ENCODE assay signal across 1 cellular context in genomic region chr10:46555713-46556514, GRCh38.
TF ChIP-seq lines count a peak whose summit lies in the region.

No MANE protein-coding gene starts in this region.

TF ChIP-seq in K562, 482 proteins besides CTCF, POLR2A, EP300 and RAD21:
- TF ChIP-seq SMARCE1 (IDR thresholded peaks at IDR 0.05) = no peak
- no peak for TF ChIP-seq KDM2B (CRISPR knock-in tag; IDR thresholded peaks at IDR 0.05)
- no peak for TF ChIP-seq IRF1 (CRISPR knock-in tag; IDR thresholded peaks at IDR 0.05; ENCODE audit: borderline replicate concordance)
- TF ChIP-seq TFAP4 (CRISPR knock-in tag; IDR thresholded peaks at IDR 0.05; ENCODE audit: borderline replicate concordance) = no peak
- no peak for TF ChIP-seq MXD1 (CRISPR knock-in tag; IDR thresholded peaks at IDR 0.05; ENCODE audit: borderline replicate concordance, poor library complexity, severe bottlenecking)
- no peak for TF ChIP-seq ZNF124 (CRISPR knock-in tag; IDR thresholded peaks at IDR 0.05)
- no peak for TF ChIP-seq KLF10 (CRISPR knock-in tag; IDR thresholded peaks at IDR 0.05)
- TF ChIP-seq FOXM1 (IDR thresholded peaks at IDR 0.05; ENCODE audit: low read depth) = no peak
- no peak for TF ChIP-seq FOXM1 (CRISPR knock-in tag; IDR thresholded peaks at IDR 0.05; ENCODE audit: low read depth)
- TF ChIP-seq HMG20B (CRISPR knock-in tag; IDR thresholded peaks at IDR 0.05) = no peak
- TF ChIP-seq KLF13 (tag; IDR thresholded peaks at IDR 0.05; ENCODE audit: borderline replicate concordance, low read depth) = no peak
- TF ChIP-seq SMARCA4 (IDR thresholded peaks at IDR 0.05) = no peak
- 0 out of 2 replicates have a peak, but pooled peaks have one; percentile 7 for TF ChIP-seq EGR1 (conservative IDR thresholded peaks at IDR 0.05)
- TF ChIP-seq HEY1 (CRISPR knock-in tag; IDR thresholded peaks at IDR 0.05; ENCODE audit: borderline replicate concordance) = no peak
- TF ChIP-seq CHD4 (IDR thresholded peaks at IDR 0.05; ENCODE audit: insufficient read depth, insufficient replicate concordance, low read depth, low read length, poor library complexity, severe bottlenecking) = no peak
- TF ChIP-seq FIP1L1 (IDR thresholded peaks at IDR 0.05; ENCODE audit: low read depth, low read length, poor library complexity, severe bottlenecking) = no peak
- no peak for TF ChIP-seq PTRF (tag; IDR thresholded peaks at IDR 0.05)
- TF ChIP-seq HMGN3 (IDR thresholded peaks at IDR 0.05; ENCODE audit: borderline replicate concordance, extremely low read depth, insufficient read length, low read depth, low read length) = peak; percentile 52
TF ChIP-seq in K562: peak in this region for 2.
